ENCODE assay signal across 23 cellular contexts in genomic region chrX:14267224-14267623, GRCh38.
A peak's percentile ranks its signal among the peaks of the same experiment; 100 is the strongest.
DNase-seq lines count a peak whose midpoint lies in the region; ATAC-seq, FAIRE-seq and TF ChIP-seq lines count a peak whose summit lies in the region.
"Had no signal": no experiment of that assay in that cellular context is flagged by ENCODE, and none has a peak within 500 bp of the region (broad histone marks: within the 10 kb centered on the region; RNA-seq: fewer than 3 reads in every experiment).

No MANE protein-coding gene starts in this region.

- H3K9me3 ChIP-seq in mucosa of descending colon (no peaks in the 10 kb centered on the region), A673 (ENCODE audit: low read depth, low read length, poor library complexity, severe bottlenecking) (no peaks in the 10 kb centered on the region)
- H3K9me3 ChIP-seq: BE2C; BLaER1 treated with 17β-estradiol and CSF1 and Interleukin-3, amounts not matched to agents 10 nM and 100 nM; HAP-1 had no signal

- H3K36me3 ChIP-seq in mucosa of descending colon (ENCODE audit: low read depth) (no peaks in the 10 kb centered on the region), A673 (ENCODE audit: insufficient read depth, low read length, poor library complexity, severe bottlenecking) (no peaks in the 10 kb centered on the region)
- H3K36me3 ChIP-seq: BE2C; BLaER1 treated with 17β-estradiol and CSF1 and Interleukin-3, amounts not matched to agents 10 nM and 100 nM; HAP-1 had no signal

- TF ChIP-seq CTCF in mucosa of descending colon (IDR thresholded peaks at IDR 0.05) (no peak), A673 (conservative IDR thresholded peaks at IDR 0.05; ENCODE audit: low read depth, low read length) (no peak)

- CTCF ChIA-PET in A673 (lab: Charles Lee): no interaction called here

- H3K4me1 ChIP-seq in mucosa of descending colon (ENCODE audit: low read depth) (no peaks in the 10 kb centered on the region), A673 (ENCODE audit: insufficient read depth, low read length, poor library complexity, severe bottlenecking) (no peaks in the 10 kb centered on the region)
- H3K4me1 ChIP-seq: BE2C; BLaER1 treated with 17β-estradiol and CSF1 and Interleukin-3, amounts not matched to agents 10 nM and 100 nM; HAP-1 had no signal

- H3K27ac ChIP-seq in A673 (ENCODE audit: low read depth, low read length, poor library complexity, severe bottlenecking): no peak overlapping the region
- H3K27ac ChIP-seq: 22Rv1; BLaER1 treated with 17β-estradiol and CSF1 and Interleukin-3, amounts not matched to agents 10 nM and 100 nM had no signal

- H3K4me3 ChIP-seq in mucosa of descending colon: no peak overlapping the region
- no peak overlapping the region for H3K4me3 ChIP-seq in A673 (ENCODE audit: low read depth, low read length, poor library complexity, severe bottlenecking)
- H3K4me3 ChIP-seq: BLaER1 treated with 17β-estradiol and CSF1 and Interleukin-3, amounts not matched to agents 10 nM and 100 nM; HAP-1 had no signal

- peak; percentile 95 for ATAC-seq in mucosa of descending colon

- POLR2A ChIA-PET in A673 (lab: Charles Lee; ENCODE audit: low non-redundant PET): no interaction called here

- peak; percentile 98 for FAIRE-seq in colon (lab: Jason Lieb, UNC)
- FAIRE-seq: A204.1, G401.6, GM12892, H54 had no signal

- DNase-seq in HuH-7 (ENCODE audit: low spot score) (peak; percentile 4), mucosa of descending colon (no peak), CD1c-positive myeloid dendritic cell (ENCODE audit: extremely low spot score) (no peak), A673 (ENCODE audit: low spot score) (no peak), activated T-cell treated with anti-CD3 and anti-CD28 coated beads for 4 hours (no peak)
- DNase-seq: ACHN; AML-193; BE2C; Calu3; CD4-positive, alpha-beta memory T cell; COR-L47; DMS53; DND-41; GOT3; HFFc6 had no signal

- H3K27me3 ChIP-seq in A673 (replicated peaks; ENCODE audit: insufficient read depth, low read depth, low read length, poor library complexity): no peaks in the 10 kb centered on the region
- H3K27me3 ChIP-seq: BE2C had no signal

- intact Hi-C loops in mucosa of descending colon (cut with DNase I, micrococcal nuclease): no loop called here
- intact Hi-C loops in A673 (cut with micrococcal nuclease; ENCODE audit: unreplicated experiment): no loop called here

- no TSS peak for BruUV-seq in A673 (replicated peaks; lab: Mats Ljungman, UMichigan)
